Comparison of ENCODE assay signal across 8 cellular contexts in genomic region chr12:6767592-6768384, GRCh38. TPM values are rescaled to one million over a fixed set of nuclear protein-coding genes. Genes with fewer than 3 reads are reported as not detected.
DNase-seq lines count a peak whose midpoint lies in the region; ATAC-seq, FAIRE-seq and TF ChIP-seq lines count a peak whose summit lies in the region.

No MANE protein-coding gene starts in this region.

- TF ChIP-seq POLR2A in body of pancreas (IDR thresholded peaks at IDR 0.05) (no peak), HepG2 (IDR thresholded peaks at IDR 0.05; ENCODE audit: insufficient read depth in 1 of 2, low read depth in 2 of 2, low read length in 2 of 2) (peak in 1 of 2 experiments; percentile 67; a peak in 2 of 4 replicates)

- H3K27ac ChIP-seq in HUES6 (ENCODE audit: low read depth, low read length) = no peak overlapping the region
- H3K27ac ChIP-seq in body of pancreas = peak overlapping the region in 2 of 4 donors; percentile 88 to 95
- peak overlapping the region; percentile 88 for H3K27ac ChIP-seq in HepG2 (ENCODE audit: extremely low read length, insufficient read depth, low read length)
- peak overlapping the region; percentile 86 to 95 for H3K27ac ChIP-seq in thoracic aorta

- H3K27me3 ChIP-seq in HUES6 (ENCODE audit: control insufficient read depth, insufficient read depth, low read length) = peaks cover 10% of the 10 kb centered on the region
- H3K27me3 ChIP-seq in body of pancreas = no peaks in the 10 kb centered on the region
- H3K27me3 ChIP-seq in HepG2 (ENCODE audit: control insufficient read depth in 1 of 2, insufficient read depth in 2 of 2, low read length in 2 of 2) = no peaks in the 10 kb centered on the region
- no peaks in the 10 kb centered on the region for H3K27me3 ChIP-seq in thoracic aorta (replicated peaks; ENCODE audit: insufficient read depth)

- H3K9me3 ChIP-seq in HUES6 (ENCODE audit: control insufficient read depth, insufficient read depth, low read depth, low read length) (no peaks in the 10 kb centered on the region), body of pancreas (no peaks in the 10 kb centered on the region), HepG2 (ENCODE audit: low read length) (no peaks in the 10 kb centered on the region), thoracic aorta (no peaks in the 10 kb centered on the region)

- ATAC-seq in body of pancreas (no peak), HepG2 (peak; percentile 45), thoracic aorta (ENCODE audit: insufficient number of reproducible peaks, low FRiP score, low read depth) (no peak)

- CTCF ChIA-PET in HepG2 (lab: Yijun Ruan, JAX; ENCODE audit: low intra/inter-chr PET ratio, low total read pairs) = interaction anchor here (2.3 kb wide), 1 partner anchor 14 kb away, joined by 13 read pairs; the partner anchor contains the start of gene MLF2

- TF ChIP-seq EP300 in HepG2 (IDR thresholded peaks at IDR 0.05; ENCODE audit: low read depth in 2 of 2, low read length in 2 of 2) = 0 out of 4 replicates have a peak, but pooled peaks of 1 of the 2 experiments have one; percentile 25
- TF ChIP-seq EP300 in HepG2 (CRISPR knock-in tag; IDR thresholded peaks at IDR 0.05; ENCODE audit: borderline replicate concordance) = no peak

- no peak for TF ChIP-seq CTCF in AG09309 (IDR thresholded peaks at IDR 0.05; ENCODE audit: control insufficient read depth, insufficient read depth, low read depth, low read length, missing control alignments)
- no peak for TF ChIP-seq CTCF in body of pancreas (IDR thresholded peaks at IDR 0.05)
- peak; percentile 35; the same call in 1 of the 2 replicates for TF ChIP-seq CTCF in HepG2 (CRISPR knock-in tag; IDR thresholded peaks at IDR 0.05)
- TF ChIP-seq CTCF in thoracic aorta (IDR thresholded peaks at IDR 0.05) = no peak

- peaks cover 46% of the 10 kb centered on the region for H3K4me1 ChIP-seq in HUES6 (ENCODE audit: control insufficient read depth, insufficient read depth, low read length)
- peaks cover 48% of the 10 kb centered on the region for H3K4me1 ChIP-seq in body of pancreas
- peaks cover 74% of the 10 kb centered on the region for H3K4me1 ChIP-seq in HepG2 (ENCODE audit: insufficient read depth, low read length)
- peaks cover 25 to 59% of the 10 kb centered on the region in 2 donors for H3K4me1 ChIP-seq in thoracic aorta (ENCODE audit: control insufficient read depth in 1 of 2, low read depth in 2 of 2)

- H4K20me1 ChIP-seq in HepG2 (ENCODE audit: insufficient read depth, low read length) = 0 out of 2 replicates have a peak, but pooled peaks cover 6% of the 10 kb centered on the region

- POLR2A ChIA-PET in HepG2 (lab: Yijun Ruan, JAX) = interaction anchor here (0.6 to 8.3 kb wide), 14 partner anchors 9 to 234 kb away, joined by 3 to 162 read pairs (median 6); partner anchors contain the start of genes CD4, CDCA3, COPS7A and GAPDH

- peaks cover 20% of the 10 kb centered on the region for H3K79me2 ChIP-seq in HepG2 (ENCODE audit: insufficient read depth, low read length)

- no peak overlapping the region for H2AFZ ChIP-seq in HepG2 (ENCODE audit: low read length)

- in situ Hi-C loops in HepG2 (cut with HindIII; ENCODE audit: extremely low pct_ligation_motif_present, low pct_unique_long_range_greater_than_20kb) = no loop called here

- TF ChIP-seq RAD21 in HepG2 (CRISPR knock-in tag; IDR thresholded peaks at IDR 0.05) = no peak; the same call in 1 of the 2 replicates

- intact Hi-C loops in body of pancreas (cut with DNase I) = no loop called here
- intact Hi-C loops in HepG2 (cut with micrococcal nuclease; ENCODE audit: unreplicated experiment) = no loop called here

- DNase-seq in AG09309 (ENCODE audit: low read depth) (no peak), body of pancreas (peak in 2 of 4 donors; percentile 40), HepG2 (ENCODE audit: low spot score) (peak; percentile 68), thoracic aorta (ENCODE audit: low spot score) (no peak), DMS153 treated with DMSO at 0.1 percent for 48 hours (lab: John Stamatoyannopoulos, UW; ENCODE audit: unreplicated experiment) (no peak), NCI-H128 (lab: John Stamatoyannopoulos, UW; ENCODE audit: unreplicated experiment) (no peak), hippocampal formation (lab: John Stamatoyannopoulos, UW) (no peak)

- H3K4me2 ChIP-seq in HepG2 (ENCODE audit: low read depth, low read length) = peak overlapping the region; percentile 93

- H3K9ac ChIP-seq in HUES6 (ENCODE audit: low read length) = peak overlapping the region; percentile 67
- H3K9ac ChIP-seq in HepG2 (ENCODE audit: insufficient read depth, low read depth, low read length) = peak overlapping the region; percentile 90

- BruUV-seq in HepG2 (replicated peaks; lab: Mats Ljungman, UMichigan) = no TSS peak

- WGBS in body of pancreas, 2 donors = 38 to 75% methylated on average over 10 to 30 of the region's 31 CpGs
- WGBS in HepG2 (ENCODE audit: low lambda C conversion rate) = 2% methylated on average over 7 of the region's 31 CpGs

- peak; percentile 72 for FAIRE-seq in HepG2 (lab: Jason Lieb, UNC)

- H3K36me3 ChIP-seq in HUES6 (ENCODE audit: control insufficient read depth, insufficient read depth, low read length) (peaks cover 23% of the 10 kb centered on the region; the same call in 1 of the 2 replicates), body of pancreas (replicated peaks in 1 of 2; ENCODE audit: insufficient read depth in 1 of 2, low read depth in 2 of 2) (no peaks in the 10 kb centered on the region), HepG2 (replicated peaks in 1 of 2; ENCODE audit: control insufficient read depth in 1 of 2, insufficient read depth in 2 of 2, low read length in 2 of 2) (peaks cover 0 to 11% of the 10 kb centered on the region in 2 experiments; a peak in 1 of 5 replicates), thoracic aorta (peaks cover 22% of the 10 kb centered on the region)

- H3K4me3 ChIP-seq in AG09309 (ENCODE audit: control insufficient read depth, low read depth, low read length) = peak overlapping the region; percentile 93
- H3K4me3 ChIP-seq in HUES6 (ENCODE audit: low read depth, low read length) = peak overlapping the region; percentile 79
- H3K4me3 ChIP-seq in body of pancreas = peak overlapping the region; percentile 27 to 71
- H3K4me3 ChIP-seq in HepG2 (replicated peaks in 1 of 3; ENCODE audit: insufficient read depth in 1 of 3, low read depth in 2 of 3, low read length in 3 of 3) = peak overlapping the region; percentile 81 to 91 (median 86)
- H3K4me3 ChIP-seq in thoracic aorta = peak overlapping the region; percentile 97

RNA-seq across cellular contexts. Expression of gene PTMS, which starts 1.6 kb away (rescaled TPM):
- total RNA-seq in body of pancreas (100 to 1,000 TPM in 1 of 2 donors, 10 to 100 TPM in 1; 69.5 to 109 TPM), HepG2 (2016; rRNA removed; fragmentation: Illumina TruSeq; extraction: Trizol) (40.5 and 42.1 TPM in 2 replicates), thoracic aorta (100 to 1,000 TPM; 168 to 186 TPM)
- 20.4 and 25.8 TPM in 2 replicates for total RNA-seq in HepG2 (2016; cell fraction: cytosol; rRNA removed; fragmentation: Illumina TruSeq; extraction: Trizol; ENCODE audit: low read depth)
- total RNA-seq in HepG2 (2016; cell fraction: insoluble cytoplasmic fraction; rRNA removed; fragmentation: Illumina TruSeq; extraction: Trizol) = 34.7 and 40.6 TPM in 2 replicates
- 33.5 and 39.4 TPM in 2 replicates for total RNA-seq in HepG2 (2016; cell fraction: membrane; rRNA removed; fragmentation: Illumina TruSeq; extraction: Trizol)
- total RNA-seq in HepG2 (2016; cell fraction: nucleus; rRNA removed; fragmentation: Illumina TruSeq; extraction: Trizol) = 24.6 and 26.7 TPM in 2 replicates
- polyA plus RNA-seq in HepG2 (2011; rRNA removed) = 79.1 and 82.4 TPM in 2 replicates
- 82.7 and 86.9 TPM in 2 replicates for polyA plus RNA-seq in HepG2 (2011; cell fraction: cytosol; rRNA removed)
- polyA plus RNA-seq in HepG2 (2011; cell fraction: nucleus; rRNA removed) = 107 and 116 TPM in 2 replicates
- 128 and 237 TPM in 2 replicates for polyA plus RNA-seq in HepG2 (2012)
- polyA plus RNA-seq in HepG2 (2016; cell fraction: cytosol; fragmentation: Illumina TruSeq; extraction: Trizol; ENCODE audit: low read depth) = 96.6 and 97.7 TPM in 2 replicates
- 162 and 207 TPM in 2 replicates for polyA plus RNA-seq in HepG2 (2016; cell fraction: insoluble cytoplasmic fraction; fragmentation: Illumina TruSeq; extraction: Trizol; ENCODE audit: low read depth)
- polyA plus RNA-seq in HepG2 (2016; cell fraction: membrane; fragmentation: Illumina TruSeq; extraction: Trizol; ENCODE audit: low read depth) = 140 and 143 TPM in 2 replicates
- polyA plus RNA-seq in HepG2 (2016; cell fraction: nucleus; fragmentation: Illumina TruSeq; extraction: Trizol; ENCODE audit: insufficient read depth, low read depth) = 169 and 175 TPM in 2 replicates
- polyA minus RNA-seq in HepG2 (2011; rRNA and poly(A)+ RNA removed; ENCODE audit: low replicate concordance) = 46.9 and 158 TPM in 2 replicates
- 19.3 and 21.6 TPM in 2 replicates for polyA minus RNA-seq in HepG2 (2011; cell fraction: cytosol; rRNA and poly(A)+ RNA removed)
- 8.1 and 13.0 TPM in 2 replicates for polyA minus RNA-seq in HepG2 (2011; cell fraction: nucleus; rRNA and poly(A)+ RNA removed)

RNA-seq across cellular contexts. Expression of gene LAG3, which starts 4.5 kb away (rescaled TPM):
- total RNA-seq in body of pancreas (not detected), HepG2 (2016; rRNA removed; fragmentation: Illumina TruSeq; extraction: Trizol) (0.11 TPM in 1 of 2 replicates, not detected in the other), thoracic aorta (1 to 10 TPM in 1 of 2 donors, under 1 TPM in 1; 0.95 to 1.5 TPM)
- not detected in 2 replicates for total RNA-seq in HepG2 (2016; cell fraction: cytosol; rRNA removed; fragmentation: Illumina TruSeq; extraction: Trizol; ENCODE audit: low read depth)
- total RNA-seq in HepG2 (2016; cell fraction: insoluble cytoplasmic fraction; rRNA removed; fragmentation: Illumina TruSeq; extraction: Trizol) = 0.11 TPM in 1 of 2 replicates, not detected in the other
- total RNA-seq in HepG2 (2016; cell fraction: membrane; rRNA removed; fragmentation: Illumina TruSeq; extraction: Trizol) = 0.07 TPM in 1 of 2 replicates, not detected in the other
- total RNA-seq in HepG2 (2016; cell fraction: nucleus; rRNA removed; fragmentation: Illumina TruSeq; extraction: Trizol) = 0.31 TPM in 1 of 2 replicates, not detected in the other
- polyA plus RNA-seq in HepG2 (2011; rRNA removed) = 0.26 and 0.51 TPM in 2 replicates
- 0.08 and 0.15 TPM in 2 replicates for polyA plus RNA-seq in HepG2 (2011; cell fraction: cytosol; rRNA removed)
- 3.5 and 3.6 TPM in 2 replicates for polyA plus RNA-seq in HepG2 (2011; cell fraction: nucleus; rRNA removed)
- polyA plus RNA-seq in HepG2 (2012) = 0.95 and 1.0 TPM in 2 replicates
- not detected in 2 replicates for polyA plus RNA-seq in HepG2 (2016; cell fraction: cytosol; fragmentation: Illumina TruSeq; extraction: Trizol; ENCODE audit: low read depth)
- not detected in 2 replicates for polyA plus RNA-seq in HepG2 (2016; cell fraction: insoluble cytoplasmic fraction; fragmentation: Illumina TruSeq; extraction: Trizol; ENCODE audit: low read depth)
- 0.11 TPM in 1 of 2 replicates, not detected in the other for polyA plus RNA-seq in HepG2 (2016; cell fraction: membrane; fragmentation: Illumina TruSeq; extraction: Trizol; ENCODE audit: low read depth)
- 1.3 and 2.2 TPM in 2 replicates for polyA plus RNA-seq in HepG2 (2016; cell fraction: nucleus; fragmentation: Illumina TruSeq; extraction: Trizol; ENCODE audit: insufficient read depth, low read depth)
- 0.08 and 0.54 TPM in 2 replicates for polyA minus RNA-seq in HepG2 (2011; rRNA and poly(A)+ RNA removed; ENCODE audit: low replicate concordance)
- polyA minus RNA-seq in HepG2 (2011; cell fraction: cytosol; rRNA and poly(A)+ RNA removed) = not detected in 2 replicates
- 0.90 and 2.0 TPM in 2 replicates for polyA minus RNA-seq in HepG2 (2011; cell fraction: nucleus; rRNA and poly(A)+ RNA removed)

RNA-seq across cellular contexts. Expression of gene MLF2, which starts 14.8 kb away (rescaled TPM):
- total RNA-seq in body of pancreas = 10 to 100 TPM; 59.4 to 76.5 TPM
- total RNA-seq in HepG2 (2016; rRNA removed; fragmentation: Illumina TruSeq; extraction: Trizol) = 88.1 and 95.8 TPM in 2 replicates
- 20.8 and 28.2 TPM in 2 replicates for total RNA-seq in HepG2 (2016; cell fraction: cytosol; rRNA removed; fragmentation: Illumina TruSeq; extraction: Trizol; ENCODE audit: low read depth)
- 86.9 and 96.5 TPM in 2 replicates for total RNA-seq in HepG2 (2016; cell fraction: insoluble cytoplasmic fraction; rRNA removed; fragmentation: Illumina TruSeq; extraction: Trizol)
- 41.7 and 71.5 TPM in 2 replicates for total RNA-seq in HepG2 (2016; cell fraction: membrane; rRNA removed; fragmentation: Illumina TruSeq; extraction: Trizol)
- total RNA-seq in HepG2 (2016; cell fraction: nucleus; rRNA removed; fragmentation: Illumina TruSeq; extraction: Trizol) = 50.4 and 54.8 TPM in 2 replicates
- 167 and 178 TPM in 2 replicates for polyA plus RNA-seq in HepG2 (2011; rRNA removed)
- 182 and 203 TPM in 2 replicates for polyA plus RNA-seq in HepG2 (2011; cell fraction: cytosol; rRNA removed)
- 234 and 240 TPM in 2 replicates for polyA plus RNA-seq in HepG2 (2011; cell fraction: nucleus; rRNA removed)
- 94.9 and 97.7 TPM in 2 replicates for polyA plus RNA-seq in HepG2 (2012)
- 31.3 and 48.0 TPM in 2 replicates for polyA plus RNA-seq in HepG2 (2016; cell fraction: cytosol; fragmentation: Illumina TruSeq; extraction: Trizol; ENCODE audit: low read depth)
- polyA plus RNA-seq in HepG2 (2016; cell fraction: insoluble cytoplasmic fraction; fragmentation: Illumina TruSeq; extraction: Trizol; ENCODE audit: low read depth) = 178 and 184 TPM in 2 replicates
- 69.7 and 93.5 TPM in 2 replicates for polyA plus RNA-seq in HepG2 (2016; cell fraction: membrane; fragmentation: Illumina TruSeq; extraction: Trizol; ENCODE audit: low read depth)
- 128 and 129 TPM in 2 replicates for polyA plus RNA-seq in HepG2 (2016; cell fraction: nucleus; fragmentation: Illumina TruSeq; extraction: Trizol; ENCODE audit: insufficient read depth, low read depth)
- 127 and 179 TPM in 2 replicates for polyA minus RNA-seq in HepG2 (2011; rRNA and poly(A)+ RNA removed; ENCODE audit: low replicate concordance)
- 36.1 and 36.7 TPM in 2 replicates for polyA minus RNA-seq in HepG2 (2011; cell fraction: cytosol; rRNA and poly(A)+ RNA removed)
- 47.3 and 50.7 TPM in 2 replicates for polyA minus RNA-seq in HepG2 (2011; cell fraction: nucleus; rRNA and poly(A)+ RNA removed)
- 100 to 1,000 TPM; 129 to 179 TPM for total RNA-seq in thoracic aorta

RNA-seq across cellular contexts. Expression of gene CD4, which starts 21.5 kb away (rescaled TPM):
- total RNA-seq in body of pancreas = 1 to 10 TPM; 3.0 to 5.2 TPM
- total RNA-seq in HepG2 (2016; rRNA removed; fragmentation: Illumina TruSeq; extraction: Trizol) = 0.07 and 0.27 TPM in 2 replicates
- total RNA-seq in HepG2 (2016; cell fraction: cytosol; rRNA removed; fragmentation: Illumina TruSeq; extraction: Trizol; ENCODE audit: low read depth) = not detected in 2 replicates
- 0.15 TPM in 1 of 2 replicates, not detected in the other for total RNA-seq in HepG2 (2016; cell fraction: insoluble cytoplasmic fraction; rRNA removed; fragmentation: Illumina TruSeq; extraction: Trizol)
- total RNA-seq in HepG2 (2016; cell fraction: membrane; rRNA removed; fragmentation: Illumina TruSeq; extraction: Trizol) = 0.10 TPM in 1 of 2 replicates, not detected in the other
- 0.28 and 0.41 TPM in 2 replicates for total RNA-seq in HepG2 (2016; cell fraction: nucleus; rRNA removed; fragmentation: Illumina TruSeq; extraction: Trizol)
- 0.68 and 0.95 TPM in 2 replicates for polyA plus RNA-seq in HepG2 (2011; rRNA removed)
- 0.54 and 0.87 TPM in 2 replicates for polyA plus RNA-seq in HepG2 (2011; cell fraction: cytosol; rRNA removed)
- 0.55 and 0.64 TPM in 2 replicates for polyA plus RNA-seq in HepG2 (2011; cell fraction: nucleus; rRNA removed)
- 1.5 and 2.7 TPM in 2 replicates for polyA plus RNA-seq in HepG2 (2012)
- 0.06 and 0.14 TPM in 2 replicates for polyA plus RNA-seq in HepG2 (2016; cell fraction: cytosol; fragmentation: Illumina TruSeq; extraction: Trizol; ENCODE audit: low read depth)
- polyA plus RNA-seq in HepG2 (2016; cell fraction: insoluble cytoplasmic fraction; fragmentation: Illumina TruSeq; extraction: Trizol; ENCODE audit: low read depth) = 0.16 and 0.24 TPM in 2 replicates
- not detected in 2 replicates for polyA plus RNA-seq in HepG2 (2016; cell fraction: membrane; fragmentation: Illumina TruSeq; extraction: Trizol; ENCODE audit: low read depth)
- polyA plus RNA-seq in HepG2 (2016; cell fraction: nucleus; fragmentation: Illumina TruSeq; extraction: Trizol; ENCODE audit: insufficient read depth, low read depth) = 0.52 and 0.68 TPM in 2 replicates
- 2.6 TPM in 1 of 2 replicates, not detected in the other for polyA minus RNA-seq in HepG2 (2011; rRNA and poly(A)+ RNA removed; ENCODE audit: low replicate concordance)
- 0.20 and 0.70 TPM in 2 replicates for polyA minus RNA-seq in HepG2 (2011; cell fraction: cytosol; rRNA and poly(A)+ RNA removed)
- 0.39 and 0.87 TPM in 2 replicates for polyA minus RNA-seq in HepG2 (2011; cell fraction: nucleus; rRNA and poly(A)+ RNA removed)
- total RNA-seq in thoracic aorta = 10 to 100 TPM; 22.3 to 25.0 TPM

RNA-seq across cellular contexts. Expression of gene COPS7A, which starts 43.9 kb away (rescaled TPM):
- 10 to 100 TPM; 20.2 to 27.7 TPM for total RNA-seq in body of pancreas
- 38.0 and 40.0 TPM in 2 replicates for total RNA-seq in HepG2 (2016; rRNA removed; fragmentation: Illumina TruSeq; extraction: Trizol)
- 16.6 and 19.7 TPM in 2 replicates for total RNA-seq in HepG2 (2016; cell fraction: cytosol; rRNA removed; fragmentation: Illumina TruSeq; extraction: Trizol; ENCODE audit: low read depth)
- 38.4 and 43.8 TPM in 2 replicates for total RNA-seq in HepG2 (2016; cell fraction: insoluble cytoplasmic fraction; rRNA removed; fragmentation: Illumina TruSeq; extraction: Trizol)
- total RNA-seq in HepG2 (2016; cell fraction: membrane; rRNA removed; fragmentation: Illumina TruSeq; extraction: Trizol) = 33.7 and 38.9 TPM in 2 replicates
- 20.4 and 24.9 TPM in 2 replicates for total RNA-seq in HepG2 (2016; cell fraction: nucleus; rRNA removed; fragmentation: Illumina TruSeq; extraction: Trizol)
- polyA plus RNA-seq in HepG2 (2011; rRNA removed) = 71.4 and 73.6 TPM in 2 replicates
- 68.4 and 72.5 TPM in 2 replicates for polyA plus RNA-seq in HepG2 (2011; cell fraction: cytosol; rRNA removed)
- polyA plus RNA-seq in HepG2 (2011; cell fraction: nucleus; rRNA removed) = 96.7 and 97.8 TPM in 2 replicates
- 27.8 and 28.6 TPM in 2 replicates for polyA plus RNA-seq in HepG2 (2012)
- 16.8 and 17.8 TPM in 2 replicates for polyA plus RNA-seq in HepG2 (2016; cell fraction: cytosol; fragmentation: Illumina TruSeq; extraction: Trizol; ENCODE audit: low read depth)
- polyA plus RNA-seq in HepG2 (2016; cell fraction: insoluble cytoplasmic fraction; fragmentation: Illumina TruSeq; extraction: Trizol; ENCODE audit: low read depth) = 43.9 and 53.4 TPM in 2 replicates
- 27.8 and 32.9 TPM in 2 replicates for polyA plus RNA-seq in HepG2 (2016; cell fraction: membrane; fragmentation: Illumina TruSeq; extraction: Trizol; ENCODE audit: low read depth)
- polyA plus RNA-seq in HepG2 (2016; cell fraction: nucleus; fragmentation: Illumina TruSeq; extraction: Trizol; ENCODE audit: insufficient read depth, low read depth) = 43.1 and 49.0 TPM in 2 replicates
- 54.1 and 62.8 TPM in 2 replicates for polyA minus RNA-seq in HepG2 (2011; rRNA and poly(A)+ RNA removed; ENCODE audit: low replicate concordance)
- 14.6 and 16.3 TPM in 2 replicates for polyA minus RNA-seq in HepG2 (2011; cell fraction: cytosol; rRNA and poly(A)+ RNA removed)
- polyA minus RNA-seq in HepG2 (2011; cell fraction: nucleus; rRNA and poly(A)+ RNA removed) = 9.7 and 12.6 TPM in 2 replicates
- 10 to 100 TPM; 69.9 to 78.2 TPM for total RNA-seq in thoracic aorta
